In the genomic region with DNA sequence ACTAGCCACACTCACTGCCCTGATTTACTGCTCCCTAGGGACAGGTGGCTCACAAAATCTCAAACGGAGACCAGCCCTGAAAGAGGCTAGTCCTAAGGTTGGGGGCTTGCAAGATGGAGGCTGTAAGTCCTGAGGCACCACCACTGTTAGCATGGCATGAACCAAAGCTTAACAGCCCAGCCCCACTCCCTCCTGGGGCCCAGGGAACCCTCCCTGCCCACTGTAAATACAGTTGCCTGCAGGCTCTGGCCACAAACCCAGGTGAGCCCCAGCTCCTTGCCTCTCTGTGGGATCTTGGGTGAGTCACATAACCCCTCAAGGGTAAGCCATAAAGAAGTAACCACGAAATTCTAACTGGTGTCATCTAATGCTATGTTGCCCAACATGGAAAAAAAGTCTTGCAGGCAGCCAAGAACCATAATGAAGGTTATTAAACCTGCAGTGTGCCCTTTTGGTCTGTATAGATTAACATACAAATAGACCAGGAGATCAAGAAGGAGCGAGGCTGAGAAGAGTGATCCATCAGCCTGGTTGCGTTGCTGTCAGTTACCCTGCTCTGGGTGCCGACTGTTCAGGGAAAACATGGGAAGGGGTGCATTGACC, we compare ENCODE assay signal across 9 cellular contexts. TPM values are rescaled to one million over a fixed set of nuclear protein-coding genes. Genes with fewer than 3 reads are reported as not detected.
DNase-seq lines count a peak whose midpoint lies in the region; ATAC-seq and TF ChIP-seq lines count a peak whose summit lies in the region.
"Had no signal": no experiment of that assay in that cellular context is flagged by ENCODE, and none has a peak within 500 bp of the region (broad histone marks: within the 10 kb centered on the region; RNA-seq: fewer than 3 reads in every experiment).

No MANE protein-coding gene starts in this region.

- TF ChIP-seq CTCF in A673 (conservative IDR thresholded peaks at IDR 0.05; ENCODE audit: low read depth, low read length) (no peak), hepatocyte (IDR thresholded peaks at IDR 0.05; ENCODE audit: poor library complexity) (no peak), suprapubic skin (IDR thresholded peaks at IDR 0.05) (no peak)

- no TSS peak for BruUV-seq in A673 (replicated peaks; lab: Mats Ljungman, UMichigan)

- H3K9me3 ChIP-seq in A673 (ENCODE audit: low read depth, low read length, poor library complexity, severe bottlenecking) (no peaks in the 10 kb centered on the region), hepatocyte (ENCODE audit: low read depth) (no peaks in the 10 kb centered on the region), suprapubic skin (no peaks in the 10 kb centered on the region)

- TF ChIP-seq POLR2A in suprapubic skin (IDR thresholded peaks at IDR 0.05), result no peak

- no peaks in the 10 kb centered on the region for H4K20me1 ChIP-seq in hepatocyte (ENCODE audit: insufficient read depth, poor library complexity, severe bottlenecking)

- H3K4me2 ChIP-seq in hepatocyte, result no peak overlapping the region

- H3K36me3 ChIP-seq in A673 (ENCODE audit: insufficient read depth, low read length, poor library complexity, severe bottlenecking), result peaks cover 42% of the 10 kb centered on the region
- no peaks in the 10 kb centered on the region for H3K36me3 ChIP-seq in hepatocyte (replicated peaks; ENCODE audit: insufficient read depth, low read depth)
- peaks cover 37% of the 10 kb centered on the region for H3K36me3 ChIP-seq in suprapubic skin

- no peaks in the 10 kb centered on the region for H3K27me3 ChIP-seq in A673 (replicated peaks; ENCODE audit: insufficient read depth, low read depth, low read length, poor library complexity)
- no peaks in the 10 kb centered on the region for H3K27me3 ChIP-seq in hepatocyte
- no peaks in the 10 kb centered on the region for H3K27me3 ChIP-seq in suprapubic skin

- intact Hi-C loops in A673 (cut with micrococcal nuclease; ENCODE audit: unreplicated experiment), result loop anchor here (10.0 kb wide), 1 partner anchor 244 kb away; a partner anchor contains a TSS

- TF ChIP-seq EP300 in suprapubic skin (IDR thresholded peaks at IDR 0.05), result no peak

- no peak overlapping the region for H2AFZ ChIP-seq in hepatocyte

- ATAC-seq in HG03135 (IDR thresholded peaks at IDR 0.05; ENCODE audit: unreplicated experiment) (no peak), GM18868 (IDR thresholded peaks at IDR 0.05; ENCODE audit: unreplicated experiment) (no peak)

- WGBS in hepatocyte (ENCODE audit: low lambda C conversion rate, missing lambda C conversion rate), result 85% methylated on average over 5 of the region's 5 CpGs
- WGBS in suprapubic skin, result 58% methylated on average over 5 of the region's 5 CpGs

- peaks cover 5% of the 10 kb centered on the region for H3K4me1 ChIP-seq in A673 (ENCODE audit: insufficient read depth, low read length, poor library complexity, severe bottlenecking)
- peaks cover 10% of the 10 kb centered on the region for H3K4me1 ChIP-seq in hepatocyte (ENCODE audit: insufficient read depth)
- peaks cover 37% of the 10 kb centered on the region for H3K4me1 ChIP-seq in suprapubic skin

- H3K27ac ChIP-seq in A673 (ENCODE audit: low read depth, low read length, poor library complexity, severe bottlenecking), result no peak overlapping the region
- H3K27ac ChIP-seq in hepatocyte, result no peak overlapping the region
- peak overlapping the region; percentile 27 for H3K27ac ChIP-seq in suprapubic skin

- peaks cover 25% of the 10 kb centered on the region for H3K79me2 ChIP-seq in hepatocyte

- CTCF ChIA-PET in A673 (lab: Charles Lee), result no interaction called here

- H3K4me3 ChIP-seq in A673 (ENCODE audit: low read depth, low read length, poor library complexity, severe bottlenecking) (no peak overlapping the region), hepatocyte (no peak overlapping the region), suprapubic skin (no peak overlapping the region)

- H3K9me2 ChIP-seq in hepatocyte (replicated peaks; ENCODE audit: insufficient read depth), result no peaks in the 10 kb centered on the region

- peak; percentile 22 for DNase-seq in A673 (ENCODE audit: low spot score)
- peak; percentile 98 for DNase-seq in M059J (ENCODE audit: low read depth)
- DNase-seq in activated CD8-positive, alpha-beta memory T cell treated with anti-CD3 and anti-CD28 coated beads, Interleukin-2, amount 50 U/mL, for 1 hour (ENCODE audit: extremely low read depth), result peak; percentile 31
- peak; percentile 23 for DNase-seq in hepatocyte (ENCODE audit: low spot score)
- DNase-seq in suprapubic skin (ENCODE audit: low spot score in 2 of 2), result no peak
- no peak for DNase-seq in medulla oblongata (ENCODE audit: extremely low spot score)

- POLR2A ChIA-PET in A673 (lab: Charles Lee; ENCODE audit: low non-redundant PET), result interaction anchor here (0.5 kb wide), 1 partner anchor 51 kb away, joined by 3 read pairs; no protein-coding TSS in a partner anchor

RNA-seq across cellular contexts. Expression of a gene that starts 1.7 kb away (rescaled TPM):
- total RNA-seq in A673 (2021) (39.6 and 41.7 TPM in 2 replicates), hepatocyte (27.4 and 35.3 TPM in 2 replicates), suprapubic skin (10 to 100 TPM; 16.6 to 62.0 (median 34.1) TPM)
- 22.8 and 28.4 TPM in 2 replicates for total RNA-seq in M059J (2014; rRNA removed; shearing (Covaris generic))
- polyA plus RNA-seq in hepatocyte, result 34.4 and 44.8 TPM in 2 replicates

RNA-seq across cellular contexts. Expression of a gene that starts 30.0 kb away (rescaled TPM):
- 48.0 and 51.6 TPM in 2 replicates for total RNA-seq in A673 (2021)
- total RNA-seq in M059J (2014; rRNA removed; shearing (Covaris generic)), result 37.3 and 44.0 TPM in 2 replicates
- 22.2 and 28.0 TPM in 2 replicates for total RNA-seq in hepatocyte
- 32.7 and 36.8 TPM in 2 replicates for polyA plus RNA-seq in hepatocyte
- 10 to 100 TPM; 20.0 to 28.0 (median 26.6) TPM for total RNA-seq in suprapubic skin

RNA-seq across cellular contexts. Expression of a gene that starts 44.3 kb away (rescaled TPM):
- total RNA-seq in A673 (2021) (not detected in 2 replicates), hepatocyte (0.17 TPM in 1 of 2 replicates, not detected in the other), suprapubic skin (not detected)
- total RNA-seq in M059J (2014; rRNA removed; shearing (Covaris generic)), result not detected in 2 replicates
- polyA plus RNA-seq in hepatocyte, result 1.0 and 1.4 TPM in 2 replicates
- total RNA-seq: dermis microvascular lymphatic vessel endothelial cell had no signal

Comparison
In these comparisons a context has a peak if more than half of its experiments do, and no peak if none do; other contexts are left out.
1. DNase-seq: peak in A673 (single experiment), M059J (single experiment), activated CD8-positive, alpha-beta memory T cell treated with anti-CD3 and anti-CD28 coated beads, Interleukin-2, amount 50 U/mL, for 1 hour (single experiment) and hepatocyte (single experiment); none in suprapubic skin (0 of 2) and medulla oblongata (single experiment).